In the genomic region with DNA sequence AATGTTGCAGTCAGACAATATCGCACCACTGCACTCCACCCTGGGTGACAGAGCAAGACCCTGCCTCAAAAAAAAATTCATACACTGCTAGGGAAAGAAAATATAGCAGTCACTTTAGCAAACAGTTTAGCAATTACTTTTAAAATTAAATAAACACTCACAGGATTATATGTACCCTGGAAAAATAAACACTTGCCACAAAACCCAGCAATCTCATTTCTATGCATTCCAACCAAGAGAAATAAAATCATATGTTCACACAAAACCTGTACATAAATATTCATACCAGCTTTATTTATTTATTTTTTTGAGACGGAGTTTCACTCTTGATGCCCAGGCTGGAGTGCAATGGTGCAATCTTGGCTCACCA, we compare ENCODE assay signal across 29 cellular contexts. TPM values are rescaled to one million over a fixed set of nuclear protein-coding genes. Genes with fewer than 3 reads are reported as not detected.
DNase-seq lines count a peak whose midpoint lies in the region; ATAC-seq, FAIRE-seq and TF ChIP-seq lines count a peak whose summit lies in the region.
"Had no signal": no experiment of that assay in that cellular context is flagged by ENCODE, and none has a peak within 500 bp of the region (broad histone marks: within the 10 kb centered on the region; RNA-seq: fewer than 3 reads in every experiment).

No MANE protein-coding gene starts in this region.

- H2AFZ ChIP-seq in K562 (ENCODE audit: low read depth, low read length), result no peak overlapping the region
- no peak overlapping the region for H2AFZ ChIP-seq in osteoblast (ENCODE audit: low read length)
- H2AFZ ChIP-seq: GM23338 had no signal

- intact Hi-C loops in K562 (cut with micrococcal nuclease), result no loop called here

- H3K79me2 ChIP-seq in K562 (ENCODE audit: control insufficient read depth, insufficient read depth, low read length), result peaks cover 91% of the 10 kb centered on the region
- peaks cover 98% of the 10 kb centered on the region for H3K79me2 ChIP-seq in osteoblast (ENCODE audit: insufficient read depth, low read length)

- H3K9me3 ChIP-seq in K562 (replicated peaks; ENCODE audit: control insufficient read depth, insufficient read depth, low read depth, low read length) (no peaks in the 10 kb centered on the region; the same call in 1 of the 2 replicates), osteoblast (ENCODE audit: low read depth, low read length) (no peaks in the 10 kb centered on the region)
- H3K9me3 ChIP-seq: heart right ventricle, left lung, psoas muscle, thoracic aorta had no signal

- H3K4me1 ChIP-seq in K562 (replicated peaks in 1 of 2; ENCODE audit: control insufficient read depth in 2 of 2, insufficient read depth in 2 of 2, low read length in 2 of 2) (peaks cover 22 to 24% of the 10 kb centered on the region in 2 experiments; a peak in 4 of 5 replicates), osteoblast (ENCODE audit: insufficient read depth, low read length) (peaks cover 16% of the 10 kb centered on the region)
- H3K4me1 ChIP-seq: psoas muscle had no signal

- POLR2A ChIA-PET in K562 (lab: Yijun Ruan, JAX), result interaction anchor here (0.5 kb wide), 1 partner anchor 14 kb away, joined by 3 read pairs; no protein-coding TSS in a partner anchor

- peaks cover 11% of the 10 kb centered on the region; the same call in 1 of the 2 replicates for H4K20me1 ChIP-seq in K562 (replicated peaks; ENCODE audit: control insufficient read depth, insufficient read depth, low read length)
- peaks cover 72% of the 10 kb centered on the region for H4K20me1 ChIP-seq in osteoblast (ENCODE audit: insufficient read depth, low read length)

- H3K9ac ChIP-seq in K562 (ENCODE audit: insufficient read depth in 1 of 2, low read depth in 2 of 2, low read length in 2 of 2), result no peak overlapping the region

- no peak for TF ChIP-seq EP300 in K562 (IDR thresholded peaks at IDR 0.05; ENCODE audit: low read length)

- no peak for TF ChIP-seq POLR2A in K562 (conservative IDR thresholded peaks at IDR 0.05)

- H3K27ac ChIP-seq in K562 (ENCODE audit: extremely low read depth, low read depth, low read length) (peak overlapping the region; percentile 69; the same call in 2 of the 3 replicates), osteoblast (ENCODE audit: low read depth, low read length) (peak overlapping the region; percentile 54)
- H3K27ac ChIP-seq: 22Rv1, heart right ventricle, psoas muscle, skin epidermis, thoracic aorta had no signal

- TF ChIP-seq CTCF in K562 (IDR thresholded peaks at IDR 0.05 in 2 of 3, conservative IDR thresholded peaks at IDR 0.05 in 1 of 3; ENCODE audit: insufficient read depth in 2 of 3, low read depth in 1 of 3, low read length in 3 of 3) (no peak), osteoblast (IDR thresholded peaks at IDR 0.05; ENCODE audit: extremely low read depth, low read depth, low read length) (no peak)

- peaks cover 5% of the 10 kb centered on the region for H3K9me1 ChIP-seq in K562 (ENCODE audit: control insufficient read depth, insufficient read depth, low read length)

- in situ Hi-C loops in K562 (cut with MboI), result no loop called here

- DNase-seq in DMS53 (lab: John Stamatoyannopoulos, UW) (peak; percentile 36), DMS53 treated with DMSO at 0.1 percent for 48 hours (lab: John Stamatoyannopoulos, UW; ENCODE audit: unreplicated experiment) (no peak), LHCN-M2 (ENCODE audit: low read depth) (peak; percentile 27), K562 (ENCODE audit: extremely low read depth in 1 of 4, low spot score in 3 of 4) (no peak), osteoblast (ENCODE audit: insufficient read length, low spot score, missing footprints) (no peak), NCI-H2107 treated with DMSO at 0.1 percent for 48 hours (lab: John Stamatoyannopoulos, UW; ENCODE audit: unreplicated experiment) (no peak), pons (ENCODE audit: low spot score) (no peak)
- no peak for DNase-seq in stimulated activated naive CD4-positive, alpha-beta T cell treated with Interleukin-2 at 50 U/mL for 16 hours (lab: John Stamatoyannopoulos, UW)
- DNase-seq: activated CD4-positive, alpha-beta memory T cell treated with anti-CD3 and anti-CD28 coated beads for 36 hours; activated naive CD4-positive, alpha-beta T cell; anterior cingulate cortex; caudate nucleus; COR-L47; heart right ventricle; left lung; midbrain; MM.1S; NCI-H1436 treated with DMSO at 0.1 percent for 48 hours; NCI-H524 treated with DMSO at 0.1 percent for 48 hours; nephron progenitor cell; psoas muscle; RPMI8226; stimulated activated CD4-positive, alpha-beta T cell treated with anti-CD3 and anti-CD28 coated beads, Interleukin-2, amount 100 ng/mL, for 24 hours; T1000 had no signal

- peak overlapping the region; percentile 38; the same call in 1 of the 2 replicates for H3K4me2 ChIP-seq in K562 (ENCODE audit: insufficient read depth, low read length)
- no peak overlapping the region for H3K4me2 ChIP-seq in osteoblast (ENCODE audit: insufficient read depth, low read length)
- H3K4me2 ChIP-seq: GM23338 had no signal

- 80% methylated on average over 2 of the region's 2 CpGs for whole genome bisulfite sequencing in K562 (ENCODE audit: insufficient coverage, low coverage, missing lambda C conversion rate)

- FAIRE-seq in K562 (lab: Jason Lieb, UNC), result no peak

- H3K36me3 ChIP-seq in K562 (ENCODE audit: control insufficient read depth, insufficient read depth, low read length), result peaks cover 33% of the 10 kb centered on the region
- H3K36me3 ChIP-seq in osteoblast (ENCODE audit: insufficient read depth, low read length), result peaks cover 3% of the 10 kb centered on the region
- H3K36me3 ChIP-seq: left lung, thoracic aorta had no signal

- ATAC-seq in K562, result no peak
- ATAC-seq: GM23338; heart right ventricle; stimulated activated effector memory CD8-positive, alpha-beta T cell treated with anti-CD3 and anti-CD28 coated beads, Interleukin-12 subunit alpha, Interleukin-12 subunit beta, amount 100 ng/mL, for 72 hours had no signal

- TF ChIP-seq RAD21 in K562 (CRISPR knock-in tag; conservative IDR thresholded peaks at IDR 0.05 in 1 of 2, IDR thresholded peaks at IDR 0.05 in 1 of 2), result no peak

- no TSS peak for BruUV-seq in K562 (replicated peaks; lab: Mats Ljungman, UMichigan)

- H3K27me3 ChIP-seq in K562 (ENCODE audit: control insufficient read depth in 2 of 2, insufficient read depth in 2 of 2, low read length in 2 of 2), result no peaks in the 10 kb centered on the region
- H3K27me3 ChIP-seq in osteoblast (ENCODE audit: insufficient read depth, low read length), result no peaks in the 10 kb centered on the region
- H3K27me3 ChIP-seq: heart right ventricle, left lung had no signal

- H3K4me3 ChIP-seq in K562 (no peak overlapping the region), osteoblast (ENCODE audit: insufficient read depth, low read length) (no peak overlapping the region)
- H3K4me3 ChIP-seq: GM23338, heart right ventricle, left lung, psoas muscle, skin epidermis, thoracic aorta had no signal

- CTCF ChIA-PET in K562 (lab: Yijun Ruan, JAX; ENCODE audit: low intra/inter-chr PET ratio), result no interaction called here

TF ChIP-seq in K562, 482 proteins besides CTCF, POLR2A, EP300 and RAD21:
- TF ChIP-seq, protein P1, sequence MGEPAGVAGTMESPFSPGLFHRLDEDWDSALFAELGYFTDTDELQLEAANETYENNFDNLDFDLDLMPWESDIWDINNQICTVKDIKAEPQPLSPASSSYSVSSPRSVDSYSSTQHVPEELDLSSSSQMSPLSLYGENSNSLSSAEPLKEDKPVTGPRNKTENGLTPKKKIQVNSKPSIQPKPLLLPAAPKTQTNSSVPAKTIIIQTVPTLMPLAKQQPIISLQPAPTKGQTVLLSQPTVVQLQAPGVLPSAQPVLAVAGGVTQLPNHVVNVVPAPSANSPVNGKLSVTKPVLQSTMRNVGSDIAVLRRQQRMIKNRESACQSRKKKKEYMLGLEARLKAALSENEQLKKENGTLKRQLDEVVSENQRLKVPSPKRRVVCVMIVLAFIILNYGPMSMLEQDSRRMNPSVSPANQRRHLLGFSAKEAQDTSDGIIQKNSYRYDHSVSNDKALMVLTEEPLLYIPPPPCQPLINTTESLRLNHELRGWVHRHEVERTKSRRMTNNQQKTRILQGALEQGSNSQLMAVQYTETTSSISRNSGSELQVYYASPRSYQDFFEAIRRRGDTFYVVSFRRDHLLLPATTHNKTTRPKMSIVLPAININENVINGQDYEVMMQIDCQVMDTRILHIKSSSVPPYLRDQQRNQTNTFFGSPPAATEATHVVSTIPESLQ (CRISPR knock-in tag; IDR thresholded peaks at IDR 0.05), result no peak
- no peak for TF ChIP-seq NR2C2 (CRISPR knock-in tag; IDR thresholded peaks at IDR 0.05)
- no peak for TF ChIP-seq NR2C2 (tag; IDR thresholded peaks at IDR 0.05)
- no peak for TF ChIP-seq RBM22 (IDR thresholded peaks at IDR 0.05; ENCODE audit: low read depth, low read length, poor library complexity, severe bottlenecking)

RNA-seq across cellular contexts. Expression of a gene that starts 20.2 kb away (rescaled TPM):
- total RNA-seq in LHCN-M2 (2014; rRNA removed) (15.5 and 21.5 TPM in 2 replicates), K562 (2014; rRNA removed) (16.8 and 20.6 TPM in 2 replicates), K562 (2014; rRNA removed; fragmentation: Illumina TruSeq; extraction: Trizol) (40.5 and 45.5 TPM in 2 replicates), K562 (2015; rRNA removed; fragmentation: Illumina TruSeq; extraction: Trizol) (29.6 and 32.1 TPM in 2 replicates), K562 (2021) (66.3 and 67.8 TPM in 2 replicates), osteoblast (39.4 and 51.9 TPM in 2 replicates)
- polyA plus RNA-seq in LHCN-M2 (2012), result 31.8 TPM
- 189 and 381 TPM in 2 replicates for total RNA-seq in K562 (2011; cell fraction: chromatin; rRNA removed; ENCODE audit: low replicate concordance)
- total RNA-seq in K562 (2011; cell fraction: nucleolus; rRNA removed), result 126 and 146 TPM in 2 replicates
- total RNA-seq in K562 (2011; cell fraction: nucleoplasm; rRNA removed), result 208 and 329 TPM in 2 replicates
- polyA plus RNA-seq in K562 (2011; rRNA removed) (25.2 and 42.0 TPM in 2 replicates), K562 (2014; fragmentation: Illumina TruSeq; extraction: Trizol) (48.7 and 65.7 TPM in 2 replicates), K562 (2014; fragmentation: Nextera tagmentation; extraction: Ambion mirVana) (10 to 100 TPM; 20.1 to 21.7 TPM), K562 (2014; rRNA removed) (28.7 and 29.3 TPM in 2 replicates)
- 43.2 and 49.1 TPM in 2 replicates for polyA plus RNA-seq in K562 (2011; cell fraction: cytosol; rRNA removed)
- polyA plus RNA-seq in K562 (2011; cell fraction: nucleus; rRNA removed), result 165 and 220 TPM in 2 replicates
- polyA plus RNA-seq in K562 (2012), result 41.1 and 48.9 TPM in 2 replicates
- polyA minus RNA-seq in K562 (2011; rRNA and poly(A)+ RNA removed), result 74.8 and 77.5 TPM in 2 replicates
- polyA minus RNA-seq in K562 (2011; cell fraction: cytosol; rRNA and poly(A)+ RNA removed), result 47.8 and 71.2 TPM in 2 replicates
- 55.2 and 75.5 TPM in 2 replicates for polyA minus RNA-seq in K562 (2011; cell fraction: nucleus; rRNA and poly(A)+ RNA removed)

Comparison
In these comparisons a context has a peak if more than half of its experiments do, and no peak if none do; other contexts are left out.
1. DNase-seq: peak in DMS53 (single experiment) and LHCN-M2 (single experiment); none in DMS53 treated with DMSO at 0.1 percent for 48 hours (single experiment), K562 (0 of 4), osteoblast (single experiment), NCI-H2107 treated with DMSO at 0.1 percent for 48 hours (single experiment), stimulated activated naive CD4-positive, alpha-beta T cell treated with Interleukin-2 at 50 U/mL for 16 hours (single experiment) and pons (single experiment).